Comparison of ENCODE assay signal across 1 cellular context in the genomic region with DNA sequence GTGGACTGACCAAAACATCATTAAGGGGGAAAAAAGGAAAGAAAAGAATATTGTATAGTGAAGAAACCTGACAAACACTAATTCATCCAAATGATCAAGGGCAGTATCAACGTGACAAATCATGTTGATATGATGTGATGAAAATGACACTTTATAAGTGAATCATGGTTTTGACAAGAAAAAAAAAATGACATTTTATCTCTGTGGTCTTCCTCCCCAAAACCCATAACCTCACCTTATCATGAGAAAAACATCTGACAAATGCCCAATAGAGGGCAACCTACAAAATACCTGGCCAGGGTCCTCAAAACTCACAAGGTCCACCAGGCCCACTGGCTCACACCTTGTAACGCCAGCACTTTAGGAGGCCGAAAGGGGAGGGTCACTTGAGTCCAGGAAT.
TF ChIP-seq lines count a peak whose summit lies in the region.

No MANE protein-coding gene starts in this region.

TF ChIP-seq in HepG2, 621 proteins besides CTCF, POLR2A, EP300 and RAD21:
- no peak for TF ChIP-seq ZNF484 (CRISPR knock-in tag; IDR thresholded peaks at IDR 0.05; ENCODE audit: borderline replicate concordance, low read depth)
- TF ChIP-seq STAG1 (CRISPR knock-in tag; IDR thresholded peaks at IDR 0.05) = peak; percentile 14; the same call in 1 of the 2 replicates
- TF ChIP-seq FOXO1 (CRISPR knock-in tag; IDR thresholded peaks at IDR 0.05) = no peak
